In genomic region chr5:113099822-113100221, GRCh38 we compare ENCODE assay signal across 14 cellular contexts.
"Had no signal": no experiment of that assay in that cellular context is flagged by ENCODE, and none has a peak within 500 bp of the region (broad histone marks: within the 10 kb centered on the region; RNA-seq: fewer than 3 reads in every experiment).

No MANE protein-coding gene starts in this region.

- ATAC-seq: activated CD8-positive, alpha-beta memory T cell treated with anti-CD3 and anti-CD28 coated beads, Interleukin-2, amount 10 ng/mL, durations not matched to agents 7 days and 5 days; gastroesophageal sphincter; left lung; stimulated activated effector memory CD8-positive, alpha-beta T cell treated with anti-CD3 and anti-CD28 coated beads, Interleukin-12 subunit alpha, Interleukin-12 subunit beta, amount 100 ng/mL, for 72 hours; upper lobe of right lung had no signal

- DNase-seq: activated CD4-positive, alpha-beta memory T cell treated with anti-CD3 and anti-CD28 coated beads for 36 hours; activated CD8-positive, alpha-beta memory T cell treated with anti-CD3 and anti-CD28 coated beads, Interleukin-2, amount 10 ng/mL, durations not matched to agents 7 days and 5 days; activated naive CD4-positive, alpha-beta T cell treated with anti-CD3 and anti-CD28 coated beads for 36 hours; activated T-cell treated with anti-CD3 and anti-CD28 coated beads, Interleukin-2, amount 50 U/mL, for 1 hour; erythroblast; islet precursor cell; left lung; mammary epithelial cell; stimulated activated CD4-positive, alpha-beta T cell treated with anti-CD3 and anti-CD28 coated beads, Interleukin-12 subunit alpha, Interleukin-12 subunit beta, amount 100 ng/mL, for 4 hours; stimulated activated CD4-positive, alpha-beta T cell treated with anti-CD3 and anti-CD28 coated beads, Interleukin-2, amount 100 ng/mL, for 24 hours; upper lobe of right lung; WERI-Rb-1 had no signal
